In genomic region chr16:67663151-67663876, GRCh38 we compare ENCODE assay signal across 8 cellular contexts. TPM values are rescaled to one million over a fixed set of nuclear protein-coding genes. Genes with fewer than 3 reads are reported as not detected.
DNase-seq lines count a peak whose midpoint lies in the region; ATAC-seq, FAIRE-seq and TF ChIP-seq lines count a peak whose summit lies in the region.

No MANE protein-coding gene starts in this region.

- CTCF ChIA-PET in GM12878 (lab: Yijun Ruan, JAX): interaction anchor here (0.7 to 11.9 kb wide), 5 partner anchors 18 to 262 kb away, joined by 3 to 196 read pairs (median 5); partner anchors contain the start of gene CARMIL2

- SMC1A ChIA-PET in GM12878 (lab: Charles Lee; ENCODE audit: uncharacterized antibody, unreplicated experiment): interaction anchor here (1.0 to 1.4 kb wide), 2 partner anchors 19 to 153 kb away, joined by 3 read pairs; partner anchors contain the start of gene CARMIL2

- H3K9me3 Mint-ChIP-seq in activated CD4-positive, alpha-beta T cell treated with anti-CD3 and anti-CD28 coated beads, Interleukin-2, amount 10 ng/mL, durations not matched to agents 24 days and 14 days: no peaks in the 10 kb centered on the region
- H3K9me3 Mint-ChIP-seq in neural progenitor cell: no peaks in the 10 kb centered on the region

- H3K27ac ChIP-seq in GM12878 (ENCODE audit: control insufficient read depth, insufficient read depth) (no peak overlapping the region), neural progenitor cell (no peak overlapping the region)

- FAIRE-seq in GM12878 (lab: Jason Lieb, UNC): no peak

- peaks cover 12% of the 10 kb centered on the region for H3K79me2 ChIP-seq in GM12878 (ENCODE audit: control insufficient read depth, insufficient read depth, low read length)
- peaks cover 8% of the 10 kb centered on the region for H3K79me2 ChIP-seq in neural progenitor cell (ENCODE audit: low read depth)

- H3K27me3 ChIP-seq in GM12878 (replicated peaks in 1 of 2; ENCODE audit: control insufficient read depth in 2 of 2, insufficient read depth in 2 of 2, low read length in 1 of 2): no peaks in the 10 kb centered on the region
- peaks cover 8% of the 10 kb centered on the region for H3K27me3 ChIP-seq in neural progenitor cell

- H3K27ac Mint-ChIP-seq in activated CD4-positive, alpha-beta T cell treated with anti-CD3 and anti-CD28 coated beads, Interleukin-2, amount 10 ng/mL, durations not matched to agents 24 days and 14 days: no peak overlapping the region
- H3K27ac Mint-ChIP-seq in neural progenitor cell: no peak overlapping the region

- H3F3A ChIP-seq in neural progenitor cell (ENCODE audit: low read depth): peaks cover 33% of the 10 kb centered on the region

- H3K4me3 Mint-ChIP-seq in activated CD4-positive, alpha-beta T cell treated with anti-CD3 and anti-CD28 coated beads, Interleukin-2, amount 10 ng/mL, durations not matched to agents 24 days and 14 days: no peak overlapping the region
- peak overlapping the region; percentile 55 for H3K4me3 Mint-ChIP-seq in neural progenitor cell

- no peak for TF ChIP-seq EP300 in GM12878 (IDR thresholded peaks at IDR 0.05; ENCODE audit: borderline replicate concordance in 1 of 2, control insufficient read depth in 1 of 2, low read depth in 2 of 2, low read length in 2 of 2)

- H2AFZ ChIP-seq in GM12878 (ENCODE audit: control insufficient read depth, low read depth, low read length) (no peak overlapping the region), neural progenitor cell (replicated peaks) (no peak overlapping the region)

- no peak for TF ChIP-seq POLR2A in GM12878 (IDR thresholded peaks at IDR 0.05; ENCODE audit: low read depth, low read length)

- H3K9me3 ChIP-seq in GM12878 (replicated peaks; ENCODE audit: control insufficient read depth, insufficient read depth, low read length) (no peaks in the 10 kb centered on the region), neural progenitor cell (ENCODE audit: low read depth) (no peaks in the 10 kb centered on the region)

- H3K36me3 ChIP-seq in GM12878 (ENCODE audit: control insufficient read depth in 2 of 2, insufficient read depth in 2 of 2, low read length in 1 of 2) (peaks cover under 1 to 6% of the 10 kb centered on the region in 2 experiments; a peak in 3 of 4 replicates), neural progenitor cell (no peaks in the 10 kb centered on the region)

- no TSS peak for BruUV-seq in GM12878 (replicated peaks; lab: Mats Ljungman, UMichigan)

- H3K27me3 Mint-ChIP-seq in activated CD4-positive, alpha-beta T cell treated with anti-CD3 and anti-CD28 coated beads, Interleukin-2, amount 10 ng/mL, durations not matched to agents 24 days and 14 days: no peaks in the 10 kb centered on the region
- peaks cover 3% of the 10 kb centered on the region for H3K27me3 Mint-ChIP-seq in neural progenitor cell (ENCODE audit: insufficient read depth, low read depth)

- H3K4me1 ChIP-seq in GM12878 (ENCODE audit: control insufficient read depth, insufficient read depth, low read length): peaks cover 25% of the 10 kb centered on the region
- H3K4me1 ChIP-seq in neural progenitor cell: peaks cover 22% of the 10 kb centered on the region

- peak; percentile 81 for DNase-seq in activated CD4-positive, alpha-beta T cell treated with anti-CD3 and anti-CD28 coated beads, Interleukin-2, amount 10 ng/mL, durations not matched to agents 24 days and 14 days
- no peak for DNase-seq in activated CD4-positive, alpha-beta T cell treated with anti-CD3 and anti-CD28 coated beads for 4 hours
- DNase-seq in Kasumi-1 (lab: John Stamatoyannopoulos, UW) (peak; percentile 13 to 28), GM12878 (ENCODE audit: low read depth, low spot score) (no peak), neural progenitor cell (ENCODE audit: low spot score) (peak; percentile 55), glomerular visceral epithelial cell (ENCODE audit: extremely low spot score) (no peak), putamen (ENCODE audit: low spot score) (no peak)

- TF ChIP-seq CTCF in GM12878 (IDR thresholded peaks at IDR 0.05 in 2 of 3, conservative IDR thresholded peaks at IDR 0.05 in 1 of 3; ENCODE audit: control insufficient read depth in 2 of 3, extremely low read depth in 1 of 3, insufficient read depth in 1 of 3, low read depth in 3 of 3, low read length in 3 of 3): peak in 2 of 3 experiments; percentile 18 to 36; a peak in 1 of 6 replicates
- peak; percentile 47 for TF ChIP-seq CTCF in neural progenitor cell (IDR thresholded peaks at IDR 0.05)

- H3K36me3 Mint-ChIP-seq in activated CD4-positive, alpha-beta T cell treated with anti-CD3 and anti-CD28 coated beads, Interleukin-2, amount 10 ng/mL, durations not matched to agents 24 days and 14 days (ENCODE audit: low read depth): peaks cover 9% of the 10 kb centered on the region
- peaks cover 10% of the 10 kb centered on the region for H3K36me3 Mint-ChIP-seq in neural progenitor cell

- H4K20me1 ChIP-seq in GM12878 (ENCODE audit: control insufficient read depth, insufficient read depth) (no peaks in the 10 kb centered on the region), neural progenitor cell (ENCODE audit: low read depth) (peaks cover 67% of the 10 kb centered on the region)

- POLR2A ChIA-PET in GM12878 (lab: Charles Lee): interaction anchor here (0.5 to 1.1 kb wide), 5 partner anchors 19 to 155 kb away, joined by 3 to 6 read pairs (median 3); partner anchors contain the start of gene CARMIL2

- WGBS in GM12878 (ENCODE audit: insufficient coverage, insufficient replicate concordance, low lambda C conversion rate, missing lambda C conversion rate): 69% methylated on average over 25 of the region's 25 CpGs

- H3K4me2 ChIP-seq in GM12878 (ENCODE audit: control insufficient read depth, insufficient read depth): no peak overlapping the region
- H3K4me2 ChIP-seq in neural progenitor cell: no peak overlapping the region

- TF ChIP-seq RAD21 in GM12878 (IDR thresholded peaks at IDR 0.05; ENCODE audit: insufficient read depth, low read depth, low read length): no peak

- in situ Hi-C loops in GM12878 (cut with MboI): no loop called here

- no peak overlapping the region for H3K9ac ChIP-seq in GM12878 (ENCODE audit: control insufficient read depth, insufficient read depth, low read length)
- H3K9ac ChIP-seq in neural progenitor cell: no peak overlapping the region

- intact Hi-C loops in activated CD4-positive, alpha-beta T cell treated with anti-CD3 and anti-CD28 coated beads, Interleukin-2, amount 10 ng/mL, durations not matched to agents 24 days and 14 days (cut with micrococcal nuclease): loop anchor here (10.0 kb wide), 2 partner anchors 271 to 1671 kb away; partner anchors contain the start of genes COG8, CTRL, NIP7 and PDF
- intact Hi-C loops in GM12878 (cut with micrococcal nuclease; ENCODE audit: unreplicated experiment): loop anchor here (5.0 kb wide), 1 partner anchor 506 kb away; the partner anchor contains the start of genes FBXL8 and TRADD

- H3K4me3 ChIP-seq in GM12878: no peak overlapping the region
- H3K4me3 ChIP-seq in neural progenitor cell: no peak overlapping the region

- no peak for ATAC-seq in GM12878
- ATAC-seq in GM18868 (IDR thresholded peaks at IDR 0.05; ENCODE audit: unreplicated experiment): no peak

- RAD21 ChIA-PET in GM12878 (lab: Charles Lee; ENCODE audit: unreplicated experiment): interaction anchor here (0.9 to 1.0 kb wide), 2 partner anchors 9 to 142 kb away, joined by 3 to 4 read pairs; no protein-coding TSS in a partner anchor

- peaks cover 31% of the 10 kb centered on the region for H3K4me1 Mint-ChIP-seq in activated CD4-positive, alpha-beta T cell treated with anti-CD3 and anti-CD28 coated beads, Interleukin-2, amount 10 ng/mL, durations not matched to agents 24 days and 14 days
- H3K4me1 Mint-ChIP-seq in neural progenitor cell: peaks cover 27% of the 10 kb centered on the region

RNA-seq across cellular contexts. Expression of gene PARD6A, which starts 2.6 kb away (rescaled TPM):
- total RNA-seq in activated CD4-positive, alpha-beta T cell treated with anti-CD3 and anti-CD28 coated beads, Interleukin-2, amount 10 ng/mL, durations not matched to agents 24 days and 14 days: 13.5 and 14.0 TPM in 2 replicates
- total RNA-seq in GM12878 (2013; cell fraction: nucleolus; rRNA removed): not detected in 2 replicates
- total RNA-seq in GM12878 (2014; rRNA removed): 8.0 and 9.1 TPM in 2 replicates
- 3.0 and 3.4 TPM in 2 replicates for total RNA-seq in GM12878 (2014; rRNA removed; fragmentation: Illumina TruSeq; extraction: Trizol)
- 6.2 and 7.5 TPM in 2 replicates for total RNA-seq in GM12878 (2021)
- 0.98 TPM for polyA plus RNA-seq in GM12878 (2011; ENCODE audit: low read depth)
- 0.92 and 1.9 TPM in 2 replicates for polyA plus RNA-seq in GM12878 (2011; rRNA removed)
- 3.5 and 6.3 TPM in 2 replicates for polyA plus RNA-seq in GM12878 (2011; cell fraction: cytosol; rRNA removed)
- 3.4 and 3.7 TPM in 2 replicates for polyA plus RNA-seq in GM12878 (2011; cell fraction: nucleus; rRNA removed)
- polyA plus RNA-seq in GM12878 (2012): 3.4 and 3.7 TPM in 2 replicates
- 0.27 and 1.7 TPM in 2 replicates for polyA plus RNA-seq in GM12878 (2014; fragmentation: Illumina TruSeq; extraction: Trizol)
- under 1 TPM; 0.42 to 0.62 TPM for polyA plus RNA-seq in GM12878 (2014; fragmentation: Nextera tagmentation; extraction: Ambion mirVana)
- 7.1 and 9.8 TPM in 2 replicates for polyA plus RNA-seq in GM12878 (2014; rRNA removed)
- polyA plus RNA-seq in GM12878 (2016; fragmentation: Nextera tagmentation; extraction: Ambion mirVana): 10 to 100 TPM in 1 of 2 experiments, 1 to 10 TPM in 1; 5.7 to 10.1 TPM
- 0.95 and 1.4 TPM in 2 replicates for polyA minus RNA-seq in GM12878 (2011; rRNA and poly(A)+ RNA removed)
- 1.5 and 1.9 TPM in 2 replicates for polyA minus RNA-seq in GM12878 (2011; cell fraction: cytosol; rRNA and poly(A)+ RNA removed)
- polyA minus RNA-seq in GM12878 (2011; cell fraction: nucleus; rRNA and poly(A)+ RNA removed): 1.5 and 2.2 TPM in 2 replicates
- total RNA-seq in neural progenitor cell (ENCODE audit: low replicate concordance): 2.7 and 8.7 TPM in 2 replicates

RNA-seq across cellular contexts. Expression of gene ENKD1, which starts 3.2 kb away (rescaled TPM):
- 12.7 and 13.8 TPM in 2 replicates for total RNA-seq in activated CD4-positive, alpha-beta T cell treated with anti-CD3 and anti-CD28 coated beads, Interleukin-2, amount 10 ng/mL, durations not matched to agents 24 days and 14 days
- 6.3 and 8.3 TPM in 2 replicates for total RNA-seq in GM12878 (2013; cell fraction: nucleolus; rRNA removed)
- 7.7 and 9.1 TPM in 2 replicates for total RNA-seq in GM12878 (2014; rRNA removed)
- 2.5 TPM in 2 replicates for total RNA-seq in GM12878 (2014; rRNA removed; fragmentation: Illumina TruSeq; extraction: Trizol)
- total RNA-seq in GM12878 (2021): 7.2 and 8.1 TPM in 2 replicates
- polyA plus RNA-seq in GM12878 (2011; ENCODE audit: low read depth): 0.60 TPM
- 2.8 and 5.2 TPM in 2 replicates for polyA plus RNA-seq in GM12878 (2011; rRNA removed)
- 5.4 and 9.3 TPM in 2 replicates for polyA plus RNA-seq in GM12878 (2011; cell fraction: cytosol; rRNA removed)
- 27.3 and 32.8 TPM in 2 replicates for polyA plus RNA-seq in GM12878 (2011; cell fraction: nucleus; rRNA removed)
- 5.5 and 6.9 TPM in 2 replicates for polyA plus RNA-seq in GM12878 (2012)
- 0.30 and 0.97 TPM in 2 replicates for polyA plus RNA-seq in GM12878 (2014; fragmentation: Illumina TruSeq; extraction: Trizol)
- polyA plus RNA-seq in GM12878 (2014; fragmentation: Nextera tagmentation; extraction: Ambion mirVana): 1 to 10 TPM in 1 of 2 experiments, under 1 TPM in 1; 0.19 to 1.1 TPM
- 6.8 and 11.4 TPM in 2 replicates for polyA plus RNA-seq in GM12878 (2014; rRNA removed)
- 1 to 10 TPM; 2.1 to 3.1 TPM for polyA plus RNA-seq in GM12878 (2016; fragmentation: Nextera tagmentation; extraction: Ambion mirVana)
- 3.1 and 3.5 TPM in 2 replicates for polyA minus RNA-seq in GM12878 (2011; rRNA and poly(A)+ RNA removed)
- polyA minus RNA-seq in GM12878 (2011; cell fraction: cytosol; rRNA and poly(A)+ RNA removed): 2.0 and 3.7 TPM in 2 replicates
- polyA minus RNA-seq in GM12878 (2011; cell fraction: nucleus; rRNA and poly(A)+ RNA removed): 1.8 and 4.6 TPM in 2 replicates
- total RNA-seq in neural progenitor cell (ENCODE audit: low replicate concordance): 6.9 and 18.7 TPM in 2 replicates

RNA-seq across cellular contexts. Expression of gene ACD, which starts 3.3 kb away (rescaled TPM):
- total RNA-seq in activated CD4-positive, alpha-beta T cell treated with anti-CD3 and anti-CD28 coated beads, Interleukin-2, amount 10 ng/mL, durations not matched to agents 24 days and 14 days: 54.0 and 55.1 TPM in 2 replicates
- total RNA-seq in GM12878 (2013; cell fraction: nucleolus; rRNA removed): 20.1 and 22.8 TPM in 2 replicates
- total RNA-seq in GM12878 (2014; rRNA removed) (26.3 and 36.1 TPM in 2 replicates), GM12878 (2014; rRNA removed; fragmentation: Illumina TruSeq; extraction: Trizol) (9.8 and 10.0 TPM in 2 replicates), GM12878 (2021) (32.4 and 32.9 TPM in 2 replicates), neural progenitor cell (ENCODE audit: low replicate concordance) (11.5 and 31.7 TPM in 2 replicates)
- polyA plus RNA-seq in GM12878 (2011; ENCODE audit: low read depth): 11.7 TPM
- polyA plus RNA-seq in GM12878 (2011; rRNA removed) (5.6 and 15.6 TPM in 2 replicates), GM12878 (2014; fragmentation: Illumina TruSeq; extraction: Trizol) (2.8 and 11.3 TPM in 2 replicates), GM12878 (2014; fragmentation: Nextera tagmentation; extraction: Ambion mirVana) (1 to 10 TPM; 2.9 to 9.7 TPM), GM12878 (2014; rRNA removed) (32.2 and 35.6 TPM in 2 replicates), GM12878 (2016; fragmentation: Nextera tagmentation; extraction: Ambion mirVana) (10 to 100 TPM; 45.0 to 46.7 TPM)
- polyA plus RNA-seq in GM12878 (2011; cell fraction: cytosol; rRNA removed): 18.1 and 22.2 TPM in 2 replicates
- polyA plus RNA-seq in GM12878 (2011; cell fraction: nucleus; rRNA removed): 67.6 and 72.5 TPM in 2 replicates
- polyA plus RNA-seq in GM12878 (2012): 26.0 and 29.8 TPM in 2 replicates
- polyA minus RNA-seq in GM12878 (2011; rRNA and poly(A)+ RNA removed): 7.0 and 15.8 TPM in 2 replicates
- 12.3 and 13.3 TPM in 2 replicates for polyA minus RNA-seq in GM12878 (2011; cell fraction: cytosol; rRNA and poly(A)+ RNA removed)
- polyA minus RNA-seq in GM12878 (2011; cell fraction: nucleus; rRNA and poly(A)+ RNA removed): 25.6 and 44.0 TPM in 2 replicates

RNA-seq across cellular contexts. Expression of gene C16orf86, which starts 3.3 kb away (rescaled TPM):
- 0.68 and 1.5 TPM in 2 replicates for total RNA-seq in activated CD4-positive, alpha-beta T cell treated with anti-CD3 and anti-CD28 coated beads, Interleukin-2, amount 10 ng/mL, durations not matched to agents 24 days and 14 days
- total RNA-seq in GM12878 (2013; cell fraction: nucleolus; rRNA removed): 2.9 and 3.3 TPM in 2 replicates
- total RNA-seq in GM12878 (2014; rRNA removed) (1.7 and 3.3 TPM in 2 replicates), GM12878 (2014; rRNA removed; fragmentation: Illumina TruSeq; extraction: Trizol) (0.55 and 0.89 TPM in 2 replicates), GM12878 (2021) (2.7 and 3.0 TPM in 2 replicates), neural progenitor cell (ENCODE audit: low replicate concordance) (0.24 and 6.0 TPM in 2 replicates)
- 0.49 TPM for polyA plus RNA-seq in GM12878 (2011; ENCODE audit: low read depth)
- polyA plus RNA-seq in GM12878 (2011; rRNA removed) (0.53 and 1.2 TPM in 2 replicates), GM12878 (2014; fragmentation: Illumina TruSeq; extraction: Trizol) (0.51 TPM in 1 of 2 replicates, not detected in the other), GM12878 (2014; fragmentation: Nextera tagmentation; extraction: Ambion mirVana) (under 1 TPM; 0.11 to 0.18 TPM), GM12878 (2014; rRNA removed) (2.3 and 2.4 TPM in 2 replicates), GM12878 (2016; fragmentation: Nextera tagmentation; extraction: Ambion mirVana) (1 to 10 TPM; 2.0 to 3.2 TPM)
- polyA plus RNA-seq in GM12878 (2011; cell fraction: cytosol; rRNA removed): 1.5 and 2.6 TPM in 2 replicates
- polyA plus RNA-seq in GM12878 (2011; cell fraction: nucleus; rRNA removed): 6.1 and 6.6 TPM in 2 replicates
- polyA plus RNA-seq in GM12878 (2012): 2.5 and 2.8 TPM in 2 replicates
- polyA minus RNA-seq in GM12878 (2011; rRNA and poly(A)+ RNA removed): 0.88 TPM in 1 of 2 replicates, not detected in the other
- not detected in 2 replicates for polyA minus RNA-seq in GM12878 (2011; cell fraction: cytosol; rRNA and poly(A)+ RNA removed)
- 0.85 and 1.1 TPM in 2 replicates for polyA minus RNA-seq in GM12878 (2011; cell fraction: nucleus; rRNA and poly(A)+ RNA removed)

RNA-seq across cellular contexts. Expression of gene CARMIL2, which starts 18.4 kb away (rescaled TPM):
- 219 and 229 TPM in 2 replicates for total RNA-seq in activated CD4-positive, alpha-beta T cell treated with anti-CD3 and anti-CD28 coated beads, Interleukin-2, amount 10 ng/mL, durations not matched to agents 24 days and 14 days
- 66.7 and 80.3 TPM in 2 replicates for total RNA-seq in GM12878 (2013; cell fraction: nucleolus; rRNA removed)
- total RNA-seq in GM12878 (2014; rRNA removed) (18.9 and 24.1 TPM in 2 replicates), GM12878 (2014; rRNA removed; fragmentation: Illumina TruSeq; extraction: Trizol) (13.7 and 14.0 TPM in 2 replicates), GM12878 (2021) (87.6 and 104 TPM in 2 replicates), neural progenitor cell (ENCODE audit: low replicate concordance) (14.5 and 18.2 TPM in 2 replicates)
- 15.7 TPM for polyA plus RNA-seq in GM12878 (2011; ENCODE audit: low read depth)
- polyA plus RNA-seq in GM12878 (2011; rRNA removed) (4.4 and 8.6 TPM in 2 replicates), GM12878 (2014; fragmentation: Illumina TruSeq; extraction: Trizol) (1.6 and 13.0 TPM in 2 replicates), GM12878 (2014; fragmentation: Nextera tagmentation; extraction: Ambion mirVana) (1 to 10 TPM in 1 of 2 experiments, under 1 TPM in 1; 0.82 to 1.9 TPM), GM12878 (2014; rRNA removed) (56.5 and 72.9 TPM in 2 replicates), GM12878 (2016; fragmentation: Nextera tagmentation; extraction: Ambion mirVana) (1 to 10 TPM; 7.4 to 7.7 TPM)
- 12.9 and 13.8 TPM in 2 replicates for polyA plus RNA-seq in GM12878 (2011; cell fraction: cytosol; rRNA removed)
- polyA plus RNA-seq in GM12878 (2011; cell fraction: nucleus; rRNA removed): 159 and 214 TPM in 2 replicates
- 54.3 and 58.8 TPM in 2 replicates for polyA plus RNA-seq in GM12878 (2012)
- polyA minus RNA-seq in GM12878 (2011; rRNA and poly(A)+ RNA removed): 11.3 and 15.7 TPM in 2 replicates
- 11.3 and 13.4 TPM in 2 replicates for polyA minus RNA-seq in GM12878 (2011; cell fraction: cytosol; rRNA and poly(A)+ RNA removed)
- polyA minus RNA-seq in GM12878 (2011; cell fraction: nucleus; rRNA and poly(A)+ RNA removed): 42.1 and 57.6 TPM in 2 replicates

Comparison
In these comparisons a context has a peak if more than half of its experiments do, and no peak if none do; other contexts are left out.
1. DNase-seq: peak in activated CD4-positive, alpha-beta T cell treated with anti-CD3 and anti-CD28 coated beads, Interleukin-2, amount 10 ng/mL, durations not matched to agents 24 days and 14 days (single experiment), Kasumi-1 (2 of 2) and neural progenitor cell (single experiment); none in activated CD4-positive, alpha-beta T cell treated with anti-CD3 and anti-CD28 coated beads for 4 hours (0 of 2), GM12878 (single experiment), glomerular visceral epithelial cell (single experiment) and putamen (single experiment).